In the genomic region with DNA sequence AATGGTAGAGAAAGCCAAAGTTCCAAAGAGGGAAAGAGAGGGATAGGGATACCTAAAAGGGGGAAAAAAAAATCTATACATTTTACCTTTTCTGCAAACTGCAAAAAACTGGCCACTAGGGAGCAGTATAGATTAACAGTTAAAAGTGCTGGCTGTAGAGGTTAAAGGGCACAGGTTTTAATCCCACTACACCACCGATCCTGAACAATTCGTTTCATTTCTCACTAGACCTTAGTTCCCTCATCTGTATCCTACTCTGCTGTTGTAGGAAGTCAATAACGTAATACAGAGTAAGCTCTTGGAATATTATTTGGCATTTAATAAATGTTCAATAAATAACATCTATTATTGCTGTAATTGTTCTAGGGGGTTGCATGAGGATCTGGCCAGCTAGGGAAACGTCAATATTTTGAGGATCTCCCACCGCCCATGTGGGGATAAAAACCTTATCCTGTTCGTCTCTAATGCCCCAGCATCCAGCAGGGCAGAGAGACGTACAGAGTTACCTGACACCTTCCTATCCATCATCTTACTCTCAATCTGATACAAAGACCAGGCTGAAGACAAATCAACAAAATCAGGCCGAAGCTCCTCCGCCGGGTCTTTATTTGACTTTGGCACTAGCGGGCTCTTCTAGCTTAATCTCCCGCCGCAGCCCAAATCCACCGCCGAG, we compare ENCODE assay signal across 9 cellular contexts. TPM values are rescaled to one million over a fixed set of nuclear protein-coding genes. Genes with fewer than 3 reads are reported as not detected.
DNase-seq lines count a peak whose midpoint lies in the region; ATAC-seq and TF ChIP-seq lines count a peak whose summit lies in the region.
"Had no signal": no experiment of that assay in that cellular context is flagged by ENCODE, and none has a peak within 500 bp of the region (broad histone marks: within the 10 kb centered on the region; RNA-seq: fewer than 3 reads in every experiment).

No MANE protein-coding gene starts in this region.

- no peaks in the 10 kb centered on the region for H3K27me3 ChIP-seq in GM06990 (replicated peaks; ENCODE audit: control insufficient read depth, insufficient read depth, low read length)

- H3K27ac Mint-ChIP-seq in WTC11 (peak overlapping the region; percentile 88; the same call in 1 of the 2 replicates), nephron (no peak overlapping the region)
- H3K27ac Mint-ChIP-seq: T-helper 1 cell treated with Interleukin-12 subunit alpha and Interleukin-12 subunit beta and Interleukin-4 antibody, amounts not matched to agents 30 μg/mL and 1 μg/mL, for 36 hours had no signal

- H3K4me1 Mint-ChIP-seq in WTC11 = peaks cover 7% of the 10 kb centered on the region
- H3K4me1 Mint-ChIP-seq in nephron = peaks cover 5% of the 10 kb centered on the region

- H3K36me3 Mint-ChIP-seq in WTC11 (peaks cover 49% of the 10 kb centered on the region), nephron (ENCODE audit: low read depth) (peaks cover 34% of the 10 kb centered on the region)

- POLR2A ChIA-PET in WTC11 (lab: Charles Lee) = interaction anchor here (0.6 to 1.6 kb wide), 9 partner anchors 53 to 383 kb away, joined by 3 to 11 read pairs (median 4); partner anchors contain the start of genes C9orf43, FKBP15, POLE3 and SLC31A1

- H3K4me3 Mint-ChIP-seq in WTC11 (no peak overlapping the region), nephron (no peak overlapping the region)
- H3K4me3 Mint-ChIP-seq: T-helper 1 cell treated with Interleukin-12 subunit alpha and Interleukin-12 subunit beta and Interleukin-4 antibody, amounts not matched to agents 30 μg/mL and 1 μg/mL, for 36 hours had no signal

- H3K27me3 Mint-ChIP-seq in WTC11 (ENCODE audit: low read depth) (no peaks in the 10 kb centered on the region), nephron (ENCODE audit: low read depth) (no peaks in the 10 kb centered on the region)

- H3K9me3 Mint-ChIP-seq in WTC11 (no peaks in the 10 kb centered on the region), nephron (no peaks in the 10 kb centered on the region)
- H3K9me3 Mint-ChIP-seq: T-helper 1 cell treated with Interleukin-12 subunit alpha and Interleukin-12 subunit beta and Interleukin-4 antibody, amounts not matched to agents 30 μg/mL and 1 μg/mL, for 36 hours had no signal

- DNase-seq in AG08396 (ENCODE audit: low spot score) = peak; percentile 52
- DNase-seq in GM06990 (ENCODE audit: extremely low read depth, insufficient read length) = peak; percentile 30
- peak; percentile 27 for DNase-seq in NCI-H2107 (lab: John Stamatoyannopoulos, UW)
- DNase-seq in WTC11 (ENCODE audit: low spot score) = no peak
- peak; percentile 28 to 74 for DNase-seq in foreskin fibroblast
- no peak for DNase-seq in ecto neural progenitor cell (ENCODE audit: low spot score)

- H3K4me3 ChIP-seq in GM06990 (replicated peaks; ENCODE audit: low read depth, low read length) = peak overlapping the region; percentile 76
- H3K4me3 ChIP-seq in foreskin fibroblast (ENCODE audit: low read depth in 1 of 2, low read length in 2 of 2) = peak overlapping the region; percentile 74 to 92

- peaks cover 15% of the 10 kb centered on the region for H3K36me3 ChIP-seq in GM06990 (ENCODE audit: control insufficient read depth, insufficient read depth, low read length)

- ATAC-seq in HG02938 (IDR thresholded peaks at IDR 0.05; ENCODE audit: unreplicated experiment) (peak; percentile 5), WTC11 (no peak; the same call in 1 of the 2 replicates)

- CTCF ChIA-PET in WTC11 (lab: Charles Lee) = interaction anchor here (0.7 to 3.6 kb wide), 23 partner anchors 13 to 1258 kb away, joined by 3 to 38 read pairs (median 7); partner anchors contain the start of genes ALAD, BSPRY, C9orf43 and FKBP15

- TF ChIP-seq CTCF in GM06990 (IDR thresholded peaks at IDR 0.05; ENCODE audit: insufficient read depth, low read length, poor library complexity, severe bottlenecking) = peak; percentile 60
- TF ChIP-seq CTCF in WTC11 (IDR thresholded peaks at IDR 0.05) = peak; percentile 57
- TF ChIP-seq CTCF in foreskin fibroblast (IDR thresholded peaks at IDR 0.05; ENCODE audit: low read depth, low read length) = peak; percentile 51
- TF ChIP-seq CTCF in nephron (IDR thresholded peaks at IDR 0.05; ENCODE audit: unreplicated experiment in 3 of 3) = peak; percentile 63 to 80 (median 71)

TF ChIP-seq in WTC11, 78 proteins besides CTCF, POLR2A, EP300 and RAD21 (continues in another document):
- TF ChIP-seq ZBTB21 (CRISPR knock-in tag; IDR thresholded peaks at IDR 0.05; ENCODE audit: borderline replicate concordance) = no peak
- TF ChIP-seq USF2 (CRISPR knock-in tag; IDR thresholded peaks at IDR 0.05) = no peak
- no peak for TF ChIP-seq TP53 (CRISPR knock-in tag; IDR thresholded peaks at IDR 0.05)
- TF ChIP-seq TEAD1 (CRISPR knock-in tag; IDR thresholded peaks at IDR 0.05) = no peak
- no peak for TF ChIP-seq NFE2L1 (CRISPR knock-in tag; IDR thresholded peaks at IDR 0.05)
- no peak for TF ChIP-seq NFATC4 (CRISPR knock-in tag; IDR thresholded peaks at IDR 0.05)
- no peak for TF ChIP-seq ZNF425 (CRISPR knock-in tag; conservative IDR thresholded peaks at IDR 0.05)
- TF ChIP-seq, protein P1, sequence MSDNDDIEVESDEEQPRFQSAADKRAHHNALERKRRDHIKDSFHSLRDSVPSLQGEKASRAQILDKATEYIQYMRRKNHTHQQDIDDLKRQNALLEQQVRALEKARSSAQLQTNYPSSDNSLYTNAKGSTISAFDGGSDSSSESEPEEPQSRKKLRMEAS (CRISPR knock-in tag; IDR thresholded peaks at IDR 0.05) = no peak
- TF ChIP-seq TCF7 (CRISPR knock-in tag; IDR thresholded peaks at IDR 0.05; ENCODE audit: low read depth) = no peak
- no peak for TF ChIP-seq AFF4 (CRISPR knock-in tag; IDR thresholded peaks at IDR 0.05; ENCODE audit: borderline replicate concordance)
- TF ChIP-seq ZNF219 (CRISPR knock-in tag; IDR thresholded peaks at IDR 0.05; ENCODE audit: borderline replicate concordance) = no peak
- no peak for TF ChIP-seq SOX15 (CRISPR knock-in tag; IDR thresholded peaks at IDR 0.05)

RNA-seq across cellular contexts. Expression of gene CDC26, which starts 0.8 kb away (rescaled TPM):
- total RNA-seq in WTC11 (2021) = 36.9 to 39.8 TPM (median 37.0 TPM) in 3 replicates

RNA-seq across cellular contexts. Expression of gene PRPF4, which starts 0.8 kb away (rescaled TPM):
- 29.0 to 32.4 TPM (median 30.4 TPM) in 3 replicates for total RNA-seq in WTC11 (2021)

RNA-seq across cellular contexts. Expression of gene RNF183, which starts 28.6 kb away (rescaled TPM):
- 0.17 to 0.25 TPM (median 0.25 TPM) in 3 replicates for total RNA-seq in WTC11 (2021)

RNA-seq across cellular contexts. Expression of gene SLC31A1, which starts 53.3 kb away (rescaled TPM):
- total RNA-seq in WTC11 (2021) = 41.6 to 43.9 TPM (median 43.6 TPM) in 3 replicates

RNA-seq across cellular contexts. Expression of gene FKBP15, which starts 53.5 kb away (rescaled TPM):
- 13.5 to 14.9 TPM (median 13.9 TPM) in 3 replicates for total RNA-seq in WTC11 (2021)

Comparison
In these comparisons a context has a peak if more than half of its experiments do, and no peak if none do; other contexts are left out.
1. DNase-seq: peak in AG08396 (single experiment), GM06990 (single experiment), NCI-H2107 (single experiment) and foreskin fibroblast (2 of 2); none in WTC11 (single experiment) and ecto neural progenitor cell (single experiment).
2. Peak in every context shown above with its lines, with median percentiles within 50 percentile points of each other: CTCF ChIP-seq.